25 cellular contexts compared by ENCODE assay signal in genomic region chr17:2462481-2462880, GRCh38.
"Had no signal": no experiment of that assay in that cellular context is flagged by ENCODE, and none has a peak within 500 bp of the region (broad histone marks: within the 10 kb centered on the region; RNA-seq: fewer than 3 reads in every experiment).

No MANE protein-coding gene starts in this region.

- H3K27ac ChIP-seq: gastrocnemius medialis, hepatocyte, left ventricle myocardium inferior, skin epidermis, thoracic aorta, vagina had no signal

- H3K27me3 ChIP-seq: gastrocnemius medialis, hepatocyte, vagina had no signal

- H3K4me3 Mint-ChIP-seq: activated CD8-positive, alpha-beta memory T cell treated with anti-CD3 and anti-CD28 coated beads, Interleukin-2, amount 10 ng/mL, durations not matched to agents 7 days and 5 days; activated CD8-positive, alpha-beta T cell treated with anti-CD3 and anti-CD28 coated beads, Interleukin-2, amount 10 ng/mL, durations not matched to agents 7 days and 5 days; activated naive CD4-positive, alpha-beta T cell treated with anti-CD3 and anti-CD28 coated beads, Interleukin-2, amount 10 ng/mL, durations not matched to agents 7 days and 5 days; central memory CD8-positive, alpha-beta T cell; natural killer cell treated with Interleukin-12 subunit alpha and Interleukin-12 subunit beta and Interleukin-15 and Interleukin-18, amount 100 ng/mL, for 72 hours; stimulated activated naive CD8-positive, alpha-beta T cell treated with anti-CD3 and anti-CD28 coated beads, Interleukin-15, Interleukin-2, amounts not matched to agents 100 ng/mL and 50 ng/mL, for 24 hours; T-helper 1 cell treated with Interleukin-12 subunit alpha and Interleukin-12 subunit beta and Interleukin-4 antibody, amounts not matched to agents 30 μg/mL and 1 μg/mL, for 36 hours; type B pancreatic cell had no signal

- H3K4me1 Mint-ChIP-seq: activated naive CD4-positive, alpha-beta T cell treated with anti-CD3 and anti-CD28 coated beads, Interleukin-2, amount 10 ng/mL, durations not matched to agents 7 days and 5 days had no signal

- H3K4me3 ChIP-seq: gastrocnemius medialis, hepatocyte, left ventricle myocardium inferior, lung, skin epidermis, thoracic aorta, vagina had no signal

- H3K27me3 Mint-ChIP-seq: activated CD8-positive, alpha-beta memory T cell treated with anti-CD3 and anti-CD28 coated beads, Interleukin-2, amount 10 ng/mL, durations not matched to agents 7 days and 5 days; activated naive CD4-positive, alpha-beta T cell treated with anti-CD3 and anti-CD28 coated beads, Interleukin-2, amount 10 ng/mL, durations not matched to agents 7 days and 5 days; central memory CD8-positive, alpha-beta T cell; natural killer cell treated with Interleukin-12 subunit alpha and Interleukin-12 subunit beta and Interleukin-15 and Interleukin-18, amount 100 ng/mL, for 72 hours; stimulated activated naive CD8-positive, alpha-beta T cell treated with anti-CD3 and anti-CD28 coated beads, Interleukin-15, Interleukin-2, amounts not matched to agents 100 ng/mL and 50 ng/mL, for 24 hours; type B pancreatic cell had no signal

- H3K4me1 ChIP-seq: gastrocnemius medialis, left ventricle myocardium inferior, vagina had no signal

- DNase-seq: activated CD4-positive, alpha-beta T cell treated with anti-CD3 and anti-CD28 coated beads for 1 hour; activated CD8-positive, alpha-beta memory T cell treated with anti-CD3 and anti-CD28 coated beads, Interleukin-2, amount 10 ng/mL, durations not matched to agents 7 days and 5 days; activated CD8-positive, alpha-beta T cell treated with anti-CD3 and anti-CD28 coated beads, Interleukin-2, amount 10 ng/mL, durations not matched to agents 7 days and 5 days; activated effector memory CD4-positive, alpha-beta T cell treated with anti-CD3 and anti-CD28 coated beads, Interleukin-2, amount 50 U/mL, for 16 hours; activated naive CD4-positive, alpha-beta T cell treated with anti-CD3 and anti-CD28 coated beads, Interleukin-2, amount 10 ng/mL, durations not matched to agents 7 days and 5 days; effector CD8-positive, alpha-beta T cell; gastrocnemius medialis; islet precursor cell; left ventricle myocardium inferior; mesendoderm; posterior cingulate gyrus; stimulated activated CD4-positive, alpha-beta T cell treated with anti-CD3 and anti-CD28 coated beads, Interleukin-12 subunit alpha, Interleukin-12 subunit beta, amount 100 ng/mL, for 4 hours; stimulated activated CD4-positive, alpha-beta T cell treated with anti-CD3 and anti-CD28 coated beads, Interleukin-4, amount 100 ng/mL, for 1 hour; T1000 had no signal

- ATAC-seq: activated CD8-positive, alpha-beta memory T cell treated with anti-CD3 and anti-CD28 coated beads, Interleukin-2, amount 10 ng/mL, durations not matched to agents 7 days and 5 days; activated CD8-positive, alpha-beta T cell treated with anti-CD3 and anti-CD28 coated beads, Interleukin-2, amount 10 ng/mL, durations not matched to agents 7 days and 5 days; gastrocnemius medialis; natural killer cell treated with Interleukin-12 subunit alpha and Interleukin-12 subunit beta and Interleukin-15 and Interleukin-18, amount 100 ng/mL, for 72 hours; sciatic nerve had no signal

- H3K9me3 ChIP-seq: gastrocnemius medialis, left ventricle myocardium inferior, thoracic aorta, vagina had no signal

- H3K27ac Mint-ChIP-seq: activated CD8-positive, alpha-beta memory T cell treated with anti-CD3 and anti-CD28 coated beads, Interleukin-2, amount 10 ng/mL, durations not matched to agents 7 days and 5 days; activated CD8-positive, alpha-beta T cell treated with anti-CD3 and anti-CD28 coated beads, Interleukin-2, amount 10 ng/mL, durations not matched to agents 7 days and 5 days; activated naive CD4-positive, alpha-beta T cell treated with anti-CD3 and anti-CD28 coated beads, Interleukin-2, amount 10 ng/mL, durations not matched to agents 7 days and 5 days; natural killer cell treated with Interleukin-12 subunit alpha and Interleukin-12 subunit beta and Interleukin-15 and Interleukin-18, amount 100 ng/mL, for 72 hours; stimulated activated naive CD8-positive, alpha-beta T cell treated with anti-CD3 and anti-CD28 coated beads, Interleukin-15, Interleukin-2, amounts not matched to agents 100 ng/mL and 50 ng/mL, for 24 hours; T-helper 1 cell treated with Interleukin-12 subunit alpha and Interleukin-12 subunit beta and Interleukin-4 antibody, amounts not matched to agents 30 μg/mL and 1 μg/mL, for 36 hours; type B pancreatic cell had no signal

- H3K9me3 Mint-ChIP-seq: activated naive CD4-positive, alpha-beta T cell treated with anti-CD3 and anti-CD28 coated beads, Interleukin-2, amount 10 ng/mL, durations not matched to agents 7 days and 5 days; central memory CD8-positive, alpha-beta T cell; natural killer cell treated with Interleukin-12 subunit alpha and Interleukin-12 subunit beta and Interleukin-15 and Interleukin-18, amount 100 ng/mL, for 72 hours; stimulated activated naive CD8-positive, alpha-beta T cell treated with anti-CD3 and anti-CD28 coated beads, Interleukin-15, Interleukin-2, amounts not matched to agents 100 ng/mL and 50 ng/mL, for 24 hours; T-helper 1 cell treated with Interleukin-12 subunit alpha and Interleukin-12 subunit beta and Interleukin-4 antibody, amounts not matched to agents 30 μg/mL and 1 μg/mL, for 36 hours; type B pancreatic cell had no signal
